ENCODE assay signal across 1 cellular context in the genomic region with DNA sequence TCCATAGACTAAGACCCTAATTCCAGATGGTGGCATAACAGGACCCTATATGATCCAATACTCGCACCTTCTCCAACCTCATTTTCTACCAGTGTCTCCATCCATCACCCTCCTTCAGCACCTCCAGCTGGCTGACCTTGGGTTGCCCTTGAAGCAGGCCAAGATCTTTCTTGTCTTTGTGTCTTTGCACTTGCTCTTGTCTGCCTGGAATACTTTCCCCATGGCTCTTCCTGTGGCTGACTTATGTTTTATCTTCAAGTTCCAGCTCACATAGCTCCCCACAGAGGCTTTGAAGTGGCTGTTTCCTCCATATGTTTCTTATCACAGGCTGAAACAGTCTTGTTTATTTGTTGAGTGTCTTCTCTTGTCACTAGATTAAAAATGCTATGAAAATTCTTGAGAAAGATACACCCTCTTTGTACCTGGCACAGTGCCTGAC.
TF ChIP-seq lines count a peak whose summit lies in the region.

No MANE protein-coding gene starts in this region.

TF ChIP-seq in HepG2, 621 proteins besides CTCF, POLR2A, EP300 and RAD21 (continued from another document):
- TF ChIP-seq, protein P1, sequence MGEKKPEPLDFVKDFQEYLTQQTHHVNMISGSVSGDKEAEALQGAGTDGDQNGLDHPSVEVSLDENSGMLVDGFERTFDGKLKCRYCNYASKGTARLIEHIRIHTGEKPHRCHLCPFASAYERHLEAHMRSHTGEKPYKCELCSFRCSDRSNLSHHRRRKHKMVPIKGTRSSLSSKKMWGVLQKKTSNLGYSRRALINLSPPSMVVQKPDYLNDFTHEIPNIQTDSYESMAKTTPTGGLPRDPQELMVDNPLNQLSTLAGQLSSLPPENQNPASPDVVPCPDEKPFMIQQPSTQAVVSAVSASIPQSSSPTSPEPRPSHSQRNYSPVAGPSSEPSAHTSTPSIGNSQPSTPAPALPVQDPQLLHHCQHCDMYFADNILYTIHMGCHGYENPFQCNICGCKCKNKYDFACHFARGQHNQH (CRISPR knock-in tag; IDR thresholded peaks at IDR 0.05): 0 out of 2 replicates have a peak, but pooled peaks have one; percentile 19
- no peak for TF ChIP-seq NR2C2 (CRISPR knock-in tag; IDR thresholded peaks at IDR 0.05; ENCODE audit: borderline replicate concordance)
- TF ChIP-seq, protein P2, sequence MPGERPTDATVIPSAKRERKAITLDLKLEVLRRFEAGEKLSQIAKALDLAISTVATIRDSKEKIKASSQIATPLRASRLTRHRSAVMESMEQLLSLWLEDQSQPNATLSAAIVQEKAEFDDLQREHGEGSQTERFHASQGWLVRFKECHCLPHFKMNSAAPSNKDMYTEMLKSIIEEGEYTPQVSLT (CRISPR knock-in tag; IDR thresholded peaks at IDR 0.05; ENCODE audit: borderline replicate concordance, low read depth): no peak
- TF ChIP-seq GATA4 (IDR thresholded peaks at IDR 0.05; ENCODE audit: borderline replicate concordance, low read depth): no peak
- no peak for TF ChIP-seq ZNF205 (CRISPR knock-in tag; IDR thresholded peaks at IDR 0.05)
- TF ChIP-seq IKZF4 (CRISPR knock-in tag; IDR thresholded peaks at IDR 0.05; ENCODE audit: borderline replicate concordance, low read depth, not compliant biosample characterization): no peak
- TF ChIP-seq TBX2 (CRISPR knock-in tag; IDR thresholded peaks at IDR 0.05; ENCODE audit: borderline replicate concordance): peak; percentile 42; the same call in 1 of the 2 replicates
- peak; percentile 24; the same call in 1 of the 2 replicates for TF ChIP-seq TCF7 (IDR thresholded peaks at IDR 0.05; ENCODE audit: low read depth)
- no peak for TF ChIP-seq FOXK2 (IDR thresholded peaks at IDR 0.05)
- TF ChIP-seq RARA (CRISPR knock-in tag; IDR thresholded peaks at IDR 0.05): peak; percentile 14; the same call in 1 of the 2 replicates
- TF ChIP-seq ZNF724P (CRISPR knock-in tag; IDR thresholded peaks at IDR 0.05; ENCODE audit: borderline replicate concordance): no peak
- no peak for TF ChIP-seq TAF15 (IDR thresholded peaks at IDR 0.05; ENCODE audit: low read depth, low read length, poor library complexity, severe bottlenecking)
- TF ChIP-seq ZNF331 (CRISPR knock-in tag; IDR thresholded peaks at IDR 0.05): peak; percentile 31; the same call in 1 of the 2 replicates
- no peak for TF ChIP-seq ZNF468 (CRISPR knock-in tag; IDR thresholded peaks at IDR 0.05)
- TF ChIP-seq HMG20A (CRISPR knock-in tag; IDR thresholded peaks at IDR 0.05; ENCODE audit: borderline replicate concordance): peak; percentile 48; the same call in 1 of the 2 replicates
- TF ChIP-seq ZNF768 (CRISPR knock-in tag; IDR thresholded peaks at IDR 0.05): no peak
- TF ChIP-seq HNRNPLL (IDR thresholded peaks at IDR 0.05; ENCODE audit: low read depth, low read length, poor library complexity, severe bottlenecking): no peak
